ENCODE assay signal across 6 cellular contexts in the genomic region with DNA sequence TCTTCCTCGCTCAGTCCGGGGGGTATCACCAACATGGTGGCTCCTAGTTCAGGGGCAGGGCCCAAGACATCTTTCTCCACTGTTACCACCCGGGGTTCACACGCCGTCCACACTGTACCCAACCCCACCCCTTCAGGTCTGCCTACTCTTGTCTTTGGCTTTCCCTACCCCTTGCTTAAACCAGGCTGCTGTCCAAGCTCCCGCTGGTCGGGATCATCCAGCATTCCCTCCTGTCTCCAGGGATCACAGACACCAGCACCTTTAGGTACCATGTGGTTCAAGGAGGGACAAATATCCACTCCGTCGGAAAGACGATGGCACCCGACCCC. TPM values are rescaled to one million over a fixed set of nuclear protein-coding genes. Genes with fewer than 3 reads are reported as not detected.
DNase-seq lines count a peak whose midpoint lies in the region; ATAC-seq, FAIRE-seq and TF ChIP-seq lines count a peak whose summit lies in the region.

No MANE protein-coding gene starts in this region.

- peak overlapping the region; percentile 72 for H3K27ac ChIP-seq in 22Rv1
- H3K27ac ChIP-seq in endothelial cell of umbilical vein (ENCODE audit: insufficient read depth, low read depth, low read length), result peak overlapping the region; percentile 75
- H3K27ac ChIP-seq in skin epidermis, result peak overlapping the region in 20 of 21 experiments; percentile 63 to 97 (median 86)

- H3K9ac ChIP-seq in endothelial cell of umbilical vein (replicated peaks; ENCODE audit: extremely low read depth, insufficient read depth, low read length), result peak overlapping the region; percentile 87

- peak overlapping the region; percentile 76 for H2AFZ ChIP-seq in endothelial cell of umbilical vein (ENCODE audit: low read depth, low read length)

- intact Hi-C loops in endothelial cell of umbilical vein (cut with micrococcal nuclease), result loop anchor here (2.0 to 10.0 kb wide), 3 partner anchors 124 to 219 kb away; a partner anchor contains a TSS

- H3K79me2 ChIP-seq in endothelial cell of umbilical vein (ENCODE audit: control insufficient read depth, insufficient read depth, low read length), result peaks cover 25% of the 10 kb centered on the region

- H3K36me3 ChIP-seq in endothelial cell of umbilical vein (ENCODE audit: control insufficient read depth in 2 of 2, extremely low read depth in 1 of 2, insufficient read depth in 2 of 2, low read length in 2 of 2), result peaks cover 15 to 45% of the 10 kb centered on the region in 2 experiments

- H3K4me3 ChIP-seq in endothelial cell of umbilical vein (replicated peaks in 1 of 3; ENCODE audit: insufficient read depth in 1 of 3, low read depth in 1 of 3, low read length in 3 of 3), result peak overlapping the region; percentile 66 to 84 (median 70)
- H3K4me3 ChIP-seq in skin epidermis, result peak overlapping the region; percentile 54 to 96 (median 66)

- FAIRE-seq in endothelial cell of umbilical vein (lab: Jason Lieb, UNC), result no peak

- ATAC-seq in HG03354 (IDR thresholded peaks at IDR 0.05; ENCODE audit: poor library complexity, severe bottlenecking, unreplicated experiment), result peak; percentile 11

- peaks cover 17% of the 10 kb centered on the region for H3K4me1 ChIP-seq in endothelial cell of umbilical vein (ENCODE audit: control insufficient read depth, extremely low read depth, insufficient read depth, low read length)

- H3K9me3 ChIP-seq in endothelial cell of umbilical vein (replicated peaks; ENCODE audit: control insufficient read depth, insufficient read depth, low read length), result no peaks in the 10 kb centered on the region

- BruUV-seq in endothelial cell of umbilical vein (replicated peaks; lab: Mats Ljungman, UMichigan), result no TSS peak

- no peak for TF ChIP-seq POLR2A in endothelial cell of umbilical vein (IDR thresholded peaks at IDR 0.05; ENCODE audit: low read depth, low read length)

- peak overlapping the region; percentile 77 for H3K4me2 ChIP-seq in endothelial cell of umbilical vein (ENCODE audit: insufficient read depth, low read length)

- TF ChIP-seq CTCF in 22Rv1 (IDR thresholded peaks at IDR 0.05), result no peak
- TF ChIP-seq CTCF in endothelial cell of umbilical vein (IDR thresholded peaks at IDR 0.05; ENCODE audit: extremely low read depth in 1 of 2, insufficient read depth in 1 of 2, low read depth in 1 of 2, low read length in 2 of 2), result no peak

- DNase-seq in endothelial cell of umbilical vein (ENCODE audit: low read depth, low spot score) (no peak), GM19238 (ENCODE audit: insufficient read length, low spot score) (no peak)
- DNase-seq in stimulated activated CD4-positive, alpha-beta T cell treated with anti-CD3 and anti-CD28 coated beads, Interleukin-12 subunit alpha, Interleukin-12 subunit beta, amount 100 ng/mL, for 4 hours, result no peak

- no peaks in the 10 kb centered on the region for H3K27me3 ChIP-seq in endothelial cell of umbilical vein (ENCODE audit: control insufficient read depth in 2 of 2, insufficient read depth in 2 of 2, low read length in 2 of 2)

- dilution Hi-C loops in endothelial cell of umbilical vein (cut with MboI; ENCODE audit: extremely low pct_ligation_motif_present, low sequenced_read_pairs), result no loop called here

- no peaks in the 10 kb centered on the region for H4K20me1 ChIP-seq in endothelial cell of umbilical vein (replicated peaks; ENCODE audit: control insufficient read depth, extremely low read depth, insufficient read depth, low read length)

- H3K9me1 ChIP-seq in endothelial cell of umbilical vein (replicated peaks; ENCODE audit: control insufficient read depth, extremely low read depth, insufficient read depth, low read length), result no peaks in the 10 kb centered on the region

- POLR2A ChIA-PET in endothelial cell of umbilical vein (lab: Charles Lee), result no interaction called here

- CTCF ChIA-PET in endothelial cell of umbilical vein (lab: Charles Lee), result interaction anchor here (0.8 to 1.2 kb wide), 3 partner anchors 13 to 60 kb away, joined by 3 to 4 read pairs (median 3); no protein-coding TSS in a partner anchor

TF ChIP-seq in endothelial cell of umbilical vein, 7 proteins besides CTCF, POLR2A, EP300 and RAD21:
- TF ChIP-seq MYC (IDR thresholded peaks at IDR 0.05; ENCODE audit: low read depth, low read length) (no peak), JUN (IDR thresholded peaks at IDR 0.05; ENCODE audit: borderline replicate concordance, insufficient read depth, insufficient read length, low read depth) (no peak), GATA2 (IDR thresholded peaks at IDR 0.05; ENCODE audit: insufficient read depth, insufficient read length, low read depth, low read length) (no peak), FOS (IDR thresholded peaks at IDR 0.05; ENCODE audit: borderline replicate concordance, insufficient read depth, low read length) (no peak), EZH2 (IDR thresholded peaks at IDR 0.05; ENCODE audit: borderline replicate concordance, low read depth, low read length, severe bottlenecking) (no peak), POLR2AphosphoS5 (IDR thresholded peaks at IDR 0.05; ENCODE audit: insufficient read depth, low read depth, low read length) (no peak)
- TF ChIP-seq, protein P1, sequence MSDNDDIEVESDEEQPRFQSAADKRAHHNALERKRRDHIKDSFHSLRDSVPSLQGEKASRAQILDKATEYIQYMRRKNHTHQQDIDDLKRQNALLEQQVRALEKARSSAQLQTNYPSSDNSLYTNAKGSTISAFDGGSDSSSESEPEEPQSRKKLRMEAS (IDR thresholded peaks at IDR 0.05; ENCODE audit: insufficient read depth, insufficient read length), result no peak
TF ChIP-seq in endothelial cell of umbilical vein: peak in this region for 0.

RNA-seq across cellular contexts. Expression of a gene that starts 0.4 kb away (rescaled TPM):
- 68.5 and 71.3 TPM in 2 replicates for total RNA-seq in endothelial cell of umbilical vein
- 50.5 and 55.8 TPM in 2 replicates for polyA plus RNA-seq in endothelial cell of umbilical vein
- 68.1 and 70.0 TPM in 2 replicates for polyA plus RNA-seq in endothelial cell of umbilical vein (2011; cell fraction: cytosol; rRNA removed)
- polyA plus RNA-seq in endothelial cell of umbilical vein (2011; cell fraction: nucleus; rRNA removed), result 58.9 and 64.2 TPM in 2 replicates
- polyA plus RNA-seq in endothelial cell of umbilical vein (2012), result 67.3 and 70.4 TPM in 2 replicates
- polyA minus RNA-seq in endothelial cell of umbilical vein, result 25.4 and 33.6 TPM in 2 replicates
- polyA minus RNA-seq in endothelial cell of umbilical vein (2011; cell fraction: cytosol; rRNA and poly(A)+ RNA removed), result 46.8 TPM
- 13.7 and 16.6 TPM in 2 replicates for polyA minus RNA-seq in endothelial cell of umbilical vein (2011; cell fraction: nucleus; rRNA and poly(A)+ RNA removed)

RNA-seq across cellular contexts. Expression of a gene that starts 0.6 kb away (rescaled TPM):
- total RNA-seq in endothelial cell of umbilical vein, result 67.8 and 76.7 TPM in 2 replicates
- polyA plus RNA-seq in endothelial cell of umbilical vein, result 52.8 and 55.8 TPM in 2 replicates
- polyA plus RNA-seq in endothelial cell of umbilical vein (2011; cell fraction: cytosol; rRNA removed), result 24.9 and 26.4 TPM in 2 replicates
- polyA plus RNA-seq in endothelial cell of umbilical vein (2011; cell fraction: nucleus; rRNA removed), result 249 and 329 TPM in 2 replicates
- polyA plus RNA-seq in endothelial cell of umbilical vein (2012), result 41.3 and 43.8 TPM in 2 replicates
- 71.7 and 77.6 TPM in 2 replicates for polyA minus RNA-seq in endothelial cell of umbilical vein
- polyA minus RNA-seq in endothelial cell of umbilical vein (2011; cell fraction: cytosol; rRNA and poly(A)+ RNA removed), result 28.1 TPM
- polyA minus RNA-seq in endothelial cell of umbilical vein (2011; cell fraction: nucleus; rRNA and poly(A)+ RNA removed), result 62.3 and 63.6 TPM in 2 replicates

RNA-seq across cellular contexts. Expression of a gene that starts 12.5 kb away (rescaled TPM):
- total RNA-seq in endothelial cell of umbilical vein, result 0.51 and 1.5 TPM in 2 replicates
- 0.87 and 1.0 TPM in 2 replicates for polyA plus RNA-seq in endothelial cell of umbilical vein
- 0.65 and 0.93 TPM in 2 replicates for polyA plus RNA-seq in endothelial cell of umbilical vein (2011; cell fraction: cytosol; rRNA removed)
- polyA plus RNA-seq in endothelial cell of umbilical vein (2011; cell fraction: nucleus; rRNA removed), result 2.5 and 3.9 TPM in 2 replicates
- polyA plus RNA-seq in endothelial cell of umbilical vein (2012), result 1.1 and 1.8 TPM in 2 replicates
- 0.32 and 2.3 TPM in 2 replicates for polyA minus RNA-seq in endothelial cell of umbilical vein
- 30.2 TPM for polyA minus RNA-seq in endothelial cell of umbilical vein (2011; cell fraction: cytosol; rRNA and poly(A)+ RNA removed)
- polyA minus RNA-seq in endothelial cell of umbilical vein (2011; cell fraction: nucleus; rRNA and poly(A)+ RNA removed), result 1.3 and 1.9 TPM in 2 replicates

RNA-seq across cellular contexts. Expression of a gene that starts 13.6 kb away (rescaled TPM):
- total RNA-seq in endothelial cell of umbilical vein, result 18.0 and 20.7 TPM in 2 replicates
- 34.9 and 37.7 TPM in 2 replicates for polyA plus RNA-seq in endothelial cell of umbilical vein
- polyA plus RNA-seq in endothelial cell of umbilical vein (2011; cell fraction: cytosol; rRNA removed), result 22.0 and 23.5 TPM in 2 replicates
- 86.7 and 107 TPM in 2 replicates for polyA plus RNA-seq in endothelial cell of umbilical vein (2011; cell fraction: nucleus; rRNA removed)
- 12.2 and 15.6 TPM in 2 replicates for polyA plus RNA-seq in endothelial cell of umbilical vein (2012)
- polyA minus RNA-seq in endothelial cell of umbilical vein, result 17.2 and 18.6 TPM in 2 replicates
- polyA minus RNA-seq in endothelial cell of umbilical vein (2011; cell fraction: cytosol; rRNA and poly(A)+ RNA removed), result 10.3 TPM
- polyA minus RNA-seq in endothelial cell of umbilical vein (2011; cell fraction: nucleus; rRNA and poly(A)+ RNA removed), result 22.4 and 25.6 TPM in 2 replicates

RNA-seq across cellular contexts. Expression of a gene that starts 23.5 kb away (rescaled TPM):
- 4.1 and 5.2 TPM in 2 replicates for total RNA-seq in endothelial cell of umbilical vein
- polyA plus RNA-seq in endothelial cell of umbilical vein, result 4.4 and 5.7 TPM in 2 replicates
- 1.3 and 2.8 TPM in 2 replicates for polyA plus RNA-seq in endothelial cell of umbilical vein (2011; cell fraction: cytosol; rRNA removed)
- polyA plus RNA-seq in endothelial cell of umbilical vein (2011; cell fraction: nucleus; rRNA removed), result 27.8 and 37.6 TPM in 2 replicates
- polyA plus RNA-seq in endothelial cell of umbilical vein (2012), result 1.0 and 2.1 TPM in 2 replicates
- 5.8 and 7.4 TPM in 2 replicates for polyA minus RNA-seq in endothelial cell of umbilical vein
- 1.4 TPM for polyA minus RNA-seq in endothelial cell of umbilical vein (2011; cell fraction: cytosol; rRNA and poly(A)+ RNA removed)
- 6.4 and 17.8 TPM in 2 replicates for polyA minus RNA-seq in endothelial cell of umbilical vein (2011; cell fraction: nucleus; rRNA and poly(A)+ RNA removed)
